8 cellular contexts compared by ENCODE assay signal in genomic region chr12:111841750-111842555, GRCh38. TPM values are rescaled to one million over a fixed set of nuclear protein-coding genes. Genes with fewer than 3 reads are reported as not detected.
DNase-seq lines count a peak whose midpoint lies in the region; ATAC-seq and TF ChIP-seq lines count a peak whose summit lies in the region.

MAPKAPK5 (plus strand) TSS chr12:111842228; CDS start chr12:111842734, 506 bp downstream.

- peaks cover 4% of the 10 kb centered on the region for H3K9me1 ChIP-seq in IMR-90 (ENCODE audit: insufficient read depth, low read length)

- H3K4me2 ChIP-seq in IMR-90 (ENCODE audit: low read depth, low read length) (peak within 1 kb of the TSS; percentile 100), OCI-LY7 (ENCODE audit: low read length) (peak within 1 kb of the TSS; percentile 74)

- H3K9me3 ChIP-seq in IMR-90 (ENCODE audit: control insufficient read depth, insufficient read depth, low read length) (no peaks in the 10 kb centered on the region), OCI-LY7 (ENCODE audit: low read length) (no peaks in the 10 kb centered on the region)

- H3K18ac ChIP-seq in IMR-90 (ENCODE audit: low read depth, low read length): peak within 1 kb of the TSS; percentile 62; the same call in 1 of the 2 replicates

- no peak within 1 kb of the TSS for H2BK20ac ChIP-seq in IMR-90 (ENCODE audit: low read depth, low read length)

- no peaks in the 10 kb centered on the region for H3K27me3 ChIP-seq in IMR-90 (ENCODE audit: control insufficient read depth, insufficient read depth, low read length)

- DNase-seq in DMS 273 treated with DMSO at 0.1 percent for 48 hours (lab: John Stamatoyannopoulos, UW) (peak; percentile 54), IMR-90 (peak; percentile 95), OCI-LY7 (ENCODE audit: low spot score) (peak; percentile 97), activated T-cell treated with anti-CD3 and anti-CD28 coated beads for 1 hour (ENCODE audit: low read depth) (peak; percentile 96), epidermal melanocyte (ENCODE audit: insufficient read length, low spot score) (peak; percentile 98), middle frontal gyrus (ENCODE audit: extremely low spot score, low spot score) (peak; percentile 87)
- DNase-seq in stimulated activated CD8-positive, alpha-beta memory T cell treated with anti-CD3 and anti-CD28 coated beads, Interleukin-2, amount 100 ng/mL, for 1 hour (ENCODE audit: low read depth in 2 of 2): peak; percentile 95 to 98

- peak within 1 kb of the TSS; percentile 72 for H2AK5ac ChIP-seq in IMR-90 (ENCODE audit: low read depth, low read length)

- H3K79me1 ChIP-seq in IMR-90 (ENCODE audit: low read depth in 1 of 2, low read length in 2 of 2): peaks cover 26 to 44% of the 10 kb centered on the region in 2 experiments

- H2BK5ac ChIP-seq in IMR-90 (ENCODE audit: low read depth, low read length, poor library complexity, severe bottlenecking): peak within 1 kb of the TSS; percentile 98

- H3K27ac ChIP-seq in IMR-90 (ENCODE audit: insufficient read depth, low read length) (peak within 1 kb of the TSS; percentile 95), OCI-LY7 (ENCODE audit: low read depth, low read length, poor library complexity, severe bottlenecking) (peak within 1 kb of the TSS; percentile 71)

- dilution Hi-C loops in IMR-90 (cut with HindIII; ENCODE audit: low sequenced_read_pairs, unreplicated experiment): no loop called here

- 0% methylated on average over 37 of the region's 84 CpGs; no CpG with 5 or more reads in 1 of the 2 experiments for WGBS in IMR-90 (ENCODE audit: extremely low coverage in 2 of 2, insufficient read length in 1 of 2), 2 experiments

- TF ChIP-seq CTCF in IMR-90 (conservative IDR thresholded peaks at IDR 0.05; ENCODE audit: low read depth, low read length): no peak
- no peak for TF ChIP-seq CTCF in OCI-LY7 (conservative IDR thresholded peaks at IDR 0.05; ENCODE audit: low read length)

- peaks cover 73% of the 10 kb centered on the region for H3K79me2 ChIP-seq in OCI-LY7 (ENCODE audit: insufficient read depth, low read depth, low read length)

- peak within 1 kb of the TSS; percentile 94 for H3K56ac ChIP-seq in IMR-90 (ENCODE audit: extremely low read depth, insufficient read depth, low read length)

- H2AK9ac ChIP-seq in IMR-90 (replicated peaks; ENCODE audit: low read depth, low read length, poor library complexity): peak within 1 kb of the TSS; percentile 94

- peak within 1 kb of the TSS; percentile 37; the same call in 1 of the 3 replicates for H2BK15ac ChIP-seq in IMR-90 (ENCODE audit: low read depth, low read length)

- H3K9ac ChIP-seq in IMR-90 (ENCODE audit: low read depth, low read length): peak within 1 kb of the TSS; percentile 93

- peak within 1 kb of the TSS; percentile 98 for H3K14ac ChIP-seq in IMR-90 (replicated peaks; ENCODE audit: low read depth, low read length)

- H3K36me3 ChIP-seq in IMR-90 (ENCODE audit: control insufficient read depth, insufficient read depth, low read length) (peaks cover 6% of the 10 kb centered on the region; the same call in 1 of the 2 replicates), OCI-LY7 (ENCODE audit: insufficient read depth, low read length) (peaks cover 50% of the 10 kb centered on the region)

- H3K23ac ChIP-seq in IMR-90 (ENCODE audit: low read depth, low read length): peak within 1 kb of the TSS; percentile 99

- in situ Hi-C loops in IMR-90 (cut with MboI; ENCODE audit: low sequenced_read_pairs): no loop called here

- H2AFZ ChIP-seq in IMR-90 (replicated peaks; ENCODE audit: low read length, poor library complexity) (peak within 1 kb of the TSS; percentile 97), OCI-LY7 (ENCODE audit: low read length) (peak within 1 kb of the TSS; percentile 90)

- ATAC-seq in GM21528 (IDR thresholded peaks at IDR 0.05; ENCODE audit: low FRiP score, unreplicated experiment): peak; percentile 77
- ATAC-seq in IMR-90 (ENCODE audit: low read depth): peak; percentile 90

- peak; percentile 71 for TF ChIP-seq POLR2A in IMR-90 (IDR thresholded peaks at IDR 0.05; ENCODE audit: low read depth, low read length)

- peak within 1 kb of the TSS; percentile 95 for H3K4ac ChIP-seq in IMR-90 (ENCODE audit: low read depth, low read length)

- intact Hi-C loops in IMR-90 (cut with micrococcal nuclease): no loop called here
- intact Hi-C loops in OCI-LY7 (cut with micrococcal nuclease; ENCODE audit: unreplicated experiment): loop anchor here (1.0 to 10.0 kb wide), 2 partner anchors 172 to 543 kb away; partner anchors contain the start of gene HECTD4

- no peaks in the 10 kb centered on the region for H3K4me1 ChIP-seq in IMR-90 (ENCODE audit: control insufficient read depth, insufficient read depth, low read length)
- H3K4me1 ChIP-seq in OCI-LY7 (ENCODE audit: insufficient read depth, low read length, poor library complexity, severe bottlenecking): peaks cover 21% of the 10 kb centered on the region

- CTCF ChIA-PET in IMR-90 (lab: Yijun Ruan, JAX) (no interaction called here), OCI-LY7 (lab: Charles Lee; ENCODE audit: unreplicated experiment) (no interaction called here)

- H4K20me1 ChIP-seq in IMR-90 (ENCODE audit: insufficient read depth, low read length) (peaks cover 11% of the 10 kb centered on the region; the same call in 1 of the 2 replicates), OCI-LY7 (ENCODE audit: insufficient read depth, low read length) (peaks cover 5% of the 10 kb centered on the region; the same call in 1 of the 2 replicates)

- no peak for TF ChIP-seq RAD21 in IMR-90 (IDR thresholded peaks at IDR 0.05; ENCODE audit: low read length)

- no peaks in the 10 kb centered on the region for H3K9me2 ChIP-seq in OCI-LY7 (ENCODE audit: insufficient read depth, low read length)

- POLR2A ChIA-PET in IMR-90 (lab: Charles Lee; ENCODE audit: unreplicated experiment): no interaction called here
- POLR2A ChIA-PET in OCI-LY7 (lab: Charles Lee): interaction anchor here (0.6 to 1.8 kb wide), 5 partner anchors 19 to 160 kb away, joined by 3 to 9 read pairs (median 3); partner anchors contain the start of genes ACAD10 and BRAP

- H4K5ac ChIP-seq in IMR-90 (ENCODE audit: low read depth, low read length): peak within 1 kb of the TSS; percentile 89

- peak within 1 kb of the TSS; percentile 77 for H4K91ac ChIP-seq in IMR-90 (ENCODE audit: insufficient read depth, low read depth, low read length)

- H4K8ac ChIP-seq in IMR-90 (ENCODE audit: low read depth in 2 of 2, low read length in 2 of 2): peak within 1 kb of the TSS; percentile 80 to 98

- H2BK120ac ChIP-seq in IMR-90 (ENCODE audit: low read depth, low read length): peak within 1 kb of the TSS; percentile 72

- H3K4me3 ChIP-seq in IMR-90 (ENCODE audit: insufficient read depth, low read depth, low read length): peak within 1 kb of the TSS; percentile 78
- peak within 1 kb of the TSS; percentile 86 for H3K4me3 ChIP-seq in OCI-LY7 (ENCODE audit: low read depth, low read length, poor library complexity, severe bottlenecking)

- no TSS peak for BruUV-seq in IMR-90 (replicated peaks; lab: Mats Ljungman, UMichigan)
- no TSS peak for BruUV-seq in OCI-LY7 (replicated peaks; lab: Mats Ljungman, UMichigan)

TF ChIP-seq in IMR-90, 13 proteins besides CTCF, POLR2A, EP300 and RAD21:
- TF ChIP-seq ELK1 (IDR thresholded peaks at IDR 0.05; ENCODE audit: borderline replicate concordance, low read depth, low read length) (no peak), RCOR1 (IDR thresholded peaks at IDR 0.05; ENCODE audit: insufficient replicate concordance, low read length) (no peak), USF2 (IDR thresholded peaks at IDR 0.05; ENCODE audit: low read depth, low read length) (no peak), SMC3 (IDR thresholded peaks at IDR 0.05; ENCODE audit: low read depth, low read length) (no peak), MAFK (IDR thresholded peaks at IDR 0.05; ENCODE audit: low read depth, low read length) (no peak), NFE2L2 (IDR thresholded peaks at IDR 0.05; ENCODE audit: low read depth, low read length) (peak; percentile 39), CEBPB (IDR thresholded peaks at IDR 0.05; ENCODE audit: low read depth, low read length) (no peak), CHD1 (IDR thresholded peaks at IDR 0.05; ENCODE audit: low read depth, low read length) (no peak), MXI1 (IDR thresholded peaks at IDR 0.05; ENCODE audit: borderline replicate concordance, low read depth, low read length) (peak; percentile 83), RFX5 (IDR thresholded peaks at IDR 0.05; ENCODE audit: low read depth, low read length) (no peak), BHLHE40 (IDR thresholded peaks at IDR 0.05; ENCODE audit: low read depth, low read length) (peak; percentile 94), FOS (IDR thresholded peaks at IDR 0.05; ENCODE audit: low read depth, low read length) (no peak), MAZ (IDR thresholded peaks at IDR 0.05; ENCODE audit: borderline replicate concordance, low read depth, low read length) (peak; percentile 27; the same call in 1 of the 2 replicates)

RNA-seq across cellular contexts. Expression of gene MAPKAPK5, which starts in this region (rescaled TPM):
- total RNA-seq in IMR-90 (2012; rRNA removed) (34.4 and 44.6 TPM in 2 replicates), OCI-LY7 (2022) (74.6 and 76.5 TPM in 2 replicates)
- polyA plus RNA-seq in IMR-90 (2012; rRNA removed): 35.0 and 35.7 TPM in 2 replicates
- 14.0 and 27.1 TPM in 2 replicates for polyA plus RNA-seq in IMR-90 (2012; cell fraction: cytosol; rRNA removed)
- 26.8 and 52.5 TPM in 2 replicates for polyA plus RNA-seq in IMR-90 (2012; cell fraction: nucleus; rRNA removed; ENCODE audit: low replicate concordance)
- 79.2 and 83.5 TPM in 2 replicates for total RNA-seq in OCI-LY7 (2014; rRNA removed; shearing (Covaris generic))

Comparison
In these comparisons a context has a peak if more than half of its experiments do, and no peak if none do; other contexts are left out.
1. Peak in every context shown above with its lines: DNase-seq, ATAC-seq, H3K4me3 ChIP-seq and H3K27ac ChIP-seq.